ENCODE assay signal across 19 cellular contexts in genomic region chr1:113881661-113882060, GRCh38. TPM values are rescaled to one million over a fixed set of nuclear protein-coding genes. Genes with fewer than 3 reads are reported as not detected.
DNase-seq lines count a peak whose midpoint lies in the region; ATAC-seq and TF ChIP-seq lines count a peak whose summit lies in the region.
"Had no signal": no experiment of that assay in that cellular context is flagged by ENCODE, and none has a peak within 500 bp of the region (broad histone marks: within the 10 kb centered on the region; RNA-seq: fewer than 3 reads in every experiment).

No MANE protein-coding gene starts in this region.

- no peaks in the 10 kb centered on the region; the same call in 1 of the 2 replicates for H3K27me3 Mint-ChIP-seq in WTC11 (ENCODE audit: low read depth)
- no peaks in the 10 kb centered on the region for H3K27me3 Mint-ChIP-seq in natural killer cell treated with Interleukin-12 subunit alpha and Interleukin-12 subunit beta and Interleukin-15 and Interleukin-18, amount 100 ng/mL, for 72 hours
- H3K27me3 Mint-ChIP-seq: CD8-positive, alpha-beta memory T cell had no signal

- H3K9me2 ChIP-seq in PC-3 (replicated peaks; ENCODE audit: low read length): no peaks in the 10 kb centered on the region

- peak overlapping the region; percentile 88; the same call in 1 of the 2 replicates for H2AFZ ChIP-seq in KMS-11 (ENCODE audit: low read depth)
- no peak overlapping the region for H2AFZ ChIP-seq in PC-3 (ENCODE audit: low read length)

- no peak for DNase-seq in WTC11 (ENCODE audit: low spot score)
- no peak for DNase-seq in natural killer cell treated with Interleukin-12 subunit alpha and Interleukin-12 subunit beta and Interleukin-15 and Interleukin-18, amount 100 ng/mL, for 72 hours (ENCODE audit: low spot score)
- DNase-seq in stimulated activated effector memory CD8-positive, alpha-beta T cell treated with anti-CD3 and anti-CD28 coated beads, Interleukin-12 subunit alpha, Interleukin-12 subunit beta, amount 100 ng/mL, for 72 hours (ENCODE audit: low spot score in 2 of 2): no peak
- no peak for DNase-seq in mesenteric fat pad (ENCODE audit: low spot score)
- no peak for DNase-seq in PC-3
- no peak for DNase-seq in HT-29 (ENCODE audit: low spot score)
- DNase-seq: BE2C; CD8-positive, alpha-beta memory T cell; HFFc6; IMR-90; NCI-H1436; NCI-H2029 treated with DMSO at 0.1 percent for 48 hours; NCI-H524 treated with DMSO at 0.1 percent for 48 hours; NK-92 treated with Interleukin-12 subunit alpha and Interleukin-12 subunit beta, amount 100 ng/mL, for 24 hours; OCI-M1 had no signal

- no peak overlapping the region for H3K4me3 ChIP-seq in KMS-11 (IDR thresholded peaks at IDR 0.05; ENCODE audit: insufficient read depth, low read depth, low read length)
- H3K4me3 ChIP-seq in PC-3 (ENCODE audit: low read length): no peak overlapping the region
- H3K4me3 ChIP-seq: SJSA1 had no signal

- no peaks in the 10 kb centered on the region for H3K9me3 ChIP-seq in PC-3 (ENCODE audit: low read length)
- H3K9me3 ChIP-seq: BE2C, SJSA1 had no signal

- H3K36me3 ChIP-seq in KMS-11 (ENCODE audit: insufficient read depth): no peaks in the 10 kb centered on the region
- H3K36me3 ChIP-seq in PC-3 (ENCODE audit: low read depth, low read length): no peaks in the 10 kb centered on the region
- H3K36me3 ChIP-seq: BE2C, SJSA1 had no signal

- peaks cover 45% of the 10 kb centered on the region for H3K4me1 ChIP-seq in KMS-11 (ENCODE audit: low read depth, poor library complexity, severe bottlenecking)
- H3K4me1 ChIP-seq in PC-3 (ENCODE audit: insufficient read depth, low read length): no peaks in the 10 kb centered on the region
- H3K4me1 ChIP-seq: BE2C had no signal

- H3K27me3 ChIP-seq in KMS-11 (ENCODE audit: insufficient read depth, low read depth) (no peaks in the 10 kb centered on the region), PC-3 (ENCODE audit: low read length) (no peaks in the 10 kb centered on the region)
- H3K27me3 ChIP-seq: BE2C, SJSA1 had no signal

- POLR2A ChIA-PET in WTC11 (lab: Charles Lee) (no interaction called here), PC-3 (lab: Charles Lee; ENCODE audit: unreplicated experiment) (no interaction called here)

- no peaks in the 10 kb centered on the region for H3F3A ChIP-seq in PC-3 (ENCODE audit: low read length, unreplicated experiment)

- H3K27ac ChIP-seq in KMS-11 (peak overlapping the region; percentile 95; the same call in 1 of the 2 replicates), PC-3 (ENCODE audit: low read length) (no peak overlapping the region)
- H3K27ac ChIP-seq: RWPE1 had no signal

- TF ChIP-seq CTCF in KMS-11 (conservative IDR thresholded peaks at IDR 0.05; ENCODE audit: low read depth, low read length) (no peak), WTC11 (IDR thresholded peaks at IDR 0.05) (no peak), PC-3 (conservative IDR thresholded peaks at IDR 0.05; ENCODE audit: low read depth, low read length) (no peak)

- no TSS peak for BruUV-seq in PC-3 (replicated peaks; lab: Mats Ljungman, UMichigan)

- H4K20me1 ChIP-seq in KMS-11 (ENCODE audit: insufficient read depth) (no peaks in the 10 kb centered on the region), PC-3 (ENCODE audit: low read length) (no peaks in the 10 kb centered on the region)

- H3K9ac ChIP-seq in KMS-11 (peak overlapping the region; percentile 59; the same call in 1 of the 2 replicates), PC-3 (ENCODE audit: low read length) (no peak overlapping the region)

- no peaks in the 10 kb centered on the region for H3K36me3 Mint-ChIP-seq in WTC11
- no peaks in the 10 kb centered on the region for H3K36me3 Mint-ChIP-seq in natural killer cell treated with Interleukin-12 subunit alpha and Interleukin-12 subunit beta and Interleukin-15 and Interleukin-18, amount 100 ng/mL, for 72 hours
- no peaks in the 10 kb centered on the region for H3K36me3 Mint-ChIP-seq in stimulated activated effector memory CD8-positive, alpha-beta T cell treated with anti-CD3 and anti-CD28 coated beads, Interleukin-12 subunit alpha, Interleukin-12 subunit beta, amount 100 ng/mL, for 72 hours

- H3K4me2 ChIP-seq in KMS-11 (peak overlapping the region; percentile 93; the same call in 1 of the 2 replicates), PC-3 (ENCODE audit: low read length) (no peak overlapping the region)

- peaks cover 8% of the 10 kb centered on the region for H3K4me1 Mint-ChIP-seq in WTC11
- H3K4me1 Mint-ChIP-seq in natural killer cell treated with Interleukin-12 subunit alpha and Interleukin-12 subunit beta and Interleukin-15 and Interleukin-18, amount 100 ng/mL, for 72 hours (ENCODE audit: low read depth in 2 of 2): peaks cover 33 to 45% of the 10 kb centered on the region in 2 donors
- peaks cover 24% of the 10 kb centered on the region for H3K4me1 Mint-ChIP-seq in stimulated activated effector memory CD8-positive, alpha-beta T cell treated with anti-CD3 and anti-CD28 coated beads, Interleukin-12 subunit alpha, Interleukin-12 subunit beta, amount 100 ng/mL, for 72 hours

- intact Hi-C loops in PC-3 (cut with micrococcal nuclease): no loop called here

- 0 out of 2 replicates have a peak overlapping the region, but pooled peaks have one; percentile 31 for H3K27ac Mint-ChIP-seq in WTC11
- peak overlapping the region; percentile 87 to 98 for H3K27ac Mint-ChIP-seq in natural killer cell treated with Interleukin-12 subunit alpha and Interleukin-12 subunit beta and Interleukin-15 and Interleukin-18, amount 100 ng/mL, for 72 hours
- peak overlapping the region; percentile 90 for H3K27ac Mint-ChIP-seq in stimulated activated effector memory CD8-positive, alpha-beta T cell treated with anti-CD3 and anti-CD28 coated beads, Interleukin-12 subunit alpha, Interleukin-12 subunit beta, amount 100 ng/mL, for 72 hours
- H3K27ac Mint-ChIP-seq: HFFc6 had no signal

- ATAC-seq in WTC11: no peak
- no peak for ATAC-seq in natural killer cell treated with Interleukin-12 subunit alpha and Interleukin-12 subunit beta and Interleukin-15 and Interleukin-18, amount 100 ng/mL, for 72 hours
- ATAC-seq in stimulated activated effector memory CD8-positive, alpha-beta T cell treated with anti-CD3 and anti-CD28 coated beads, Interleukin-12 subunit alpha, Interleukin-12 subunit beta, amount 100 ng/mL, for 72 hours: no peak
- no peak for ATAC-seq in PC-3

- CTCF ChIA-PET in WTC11 (lab: Charles Lee) (no interaction called here), PC-3 (lab: Charles Lee) (no interaction called here)

- H3K9me3 Mint-ChIP-seq in WTC11: no peaks in the 10 kb centered on the region
- H3K9me3 Mint-ChIP-seq in natural killer cell treated with Interleukin-12 subunit alpha and Interleukin-12 subunit beta and Interleukin-15 and Interleukin-18, amount 100 ng/mL, for 72 hours: no peaks in the 10 kb centered on the region
- no peaks in the 10 kb centered on the region for H3K9me3 Mint-ChIP-seq in stimulated activated effector memory CD8-positive, alpha-beta T cell treated with anti-CD3 and anti-CD28 coated beads, Interleukin-12 subunit alpha, Interleukin-12 subunit beta, amount 100 ng/mL, for 72 hours
- H3K9me3 Mint-ChIP-seq: CD8-positive, alpha-beta memory T cell; HFFc6 had no signal

- H3K4me3 Mint-ChIP-seq in WTC11: no peak overlapping the region
- no peak overlapping the region for H3K4me3 Mint-ChIP-seq in natural killer cell treated with Interleukin-12 subunit alpha and Interleukin-12 subunit beta and Interleukin-15 and Interleukin-18, amount 100 ng/mL, for 72 hours
- no peak overlapping the region for H3K4me3 Mint-ChIP-seq in stimulated activated effector memory CD8-positive, alpha-beta T cell treated with anti-CD3 and anti-CD28 coated beads, Interleukin-12 subunit alpha, Interleukin-12 subunit beta, amount 100 ng/mL, for 72 hours
- H3K4me3 Mint-ChIP-seq: HFFc6 had no signal

- H3K79me2 ChIP-seq in KMS-11 (ENCODE audit: insufficient read depth, low read depth) (no peaks in the 10 kb centered on the region), PC-3 (ENCODE audit: low read length) (no peaks in the 10 kb centered on the region)

TF ChIP-seq in WTC11, 78 proteins besides CTCF, POLR2A, EP300 and RAD21:
- TF ChIP-seq SMAD4 (CRISPR knock-in tag; IDR thresholded peaks at IDR 0.05): no peak
- no peak for TF ChIP-seq USF2 (CRISPR knock-in tag; IDR thresholded peaks at IDR 0.05)
TF ChIP-seq in WTC11: peak in this region for 0.

RNA-seq across cellular contexts. Expression of gene BCL2L15, which starts 5.7 kb away (rescaled TPM):
- total RNA-seq in WTC11 (2021): 0.17 to 0.30 TPM (median 0.18 TPM) in 3 replicates
- 1 to 10 TPM; 1.3 to 3.0 TPM for total RNA-seq in natural killer cell treated with Interleukin-12 subunit alpha and Interleukin-12 subunit beta and Interleukin-15 and Interleukin-18, amount 100 ng/mL, for 72 hours
- total RNA-seq in mesenteric fat pad: 0.87 TPM
- 0.29 TPM in 1 of 2 replicates, not detected in the other for total RNA-seq in PC-3 (2014; rRNA removed)
- 18.2 and 23.4 TPM in 2 replicates for total RNA-seq in HT-29 (2014; rRNA removed; shearing (Covaris generic))
- total RNA-seq: H4 had no signal

RNA-seq across cellular contexts. Expression of gene PTPN22, which starts 10.1 kb away (rescaled TPM):
- 0.11 to 0.18 TPM in 2 of 3 replicates, not detected in the other for total RNA-seq in WTC11 (2021)
- total RNA-seq in natural killer cell treated with Interleukin-12 subunit alpha and Interleukin-12 subunit beta and Interleukin-15 and Interleukin-18, amount 100 ng/mL, for 72 hours: 10 to 100 TPM; 24.6 to 26.0 TPM
- 3.7 TPM for total RNA-seq in mesenteric fat pad
- total RNA-seq in PC-3 (2014; rRNA removed): 0.04 and 0.17 TPM in 2 replicates
- total RNA-seq in HT-29 (2014; rRNA removed; shearing (Covaris generic)): 0.05 TPM in 1 of 2 replicates, not detected in the other

RNA-seq across cellular contexts. Expression of gene AP4B1, which starts 22.9 kb away (rescaled TPM):
- 10.6 to 14.2 TPM (median 13.6 TPM) in 3 replicates for total RNA-seq in WTC11 (2021)
- 10 to 100 TPM; 40.4 to 76.0 TPM for total RNA-seq in natural killer cell treated with Interleukin-12 subunit alpha and Interleukin-12 subunit beta and Interleukin-15 and Interleukin-18, amount 100 ng/mL, for 72 hours
- total RNA-seq in mesenteric fat pad: 8.5 TPM
- 15.5 and 15.8 TPM in 2 replicates for total RNA-seq in PC-3 (2014; rRNA removed)
- 6.7 and 12.5 TPM in 2 replicates for total RNA-seq in HT-29 (2014; rRNA removed; shearing (Covaris generic))

RNA-seq across cellular contexts. Expression of gene DCLRE1B, which starts 23.5 kb away (rescaled TPM):
- total RNA-seq in WTC11 (2021) (9.4 to 11.1 TPM (median 9.5 TPM) in 3 replicates), mesenteric fat pad (5.8 TPM), PC-3 (2014; rRNA removed) (12.6 and 13.2 TPM in 2 replicates)
- total RNA-seq in natural killer cell treated with Interleukin-12 subunit alpha and Interleukin-12 subunit beta and Interleukin-15 and Interleukin-18, amount 100 ng/mL, for 72 hours: 10 to 100 TPM; 12.6 to 22.0 TPM
- 6.2 and 7.3 TPM in 2 replicates for total RNA-seq in HT-29 (2014; rRNA removed; shearing (Covaris generic))

RNA-seq across cellular contexts. Expression of gene HIPK1, which starts 47.5 kb away (rescaled TPM):
- 52.2 to 56.9 TPM (median 53.9 TPM) in 3 replicates for total RNA-seq in WTC11 (2021)
- 100 to 1,000 TPM in 1 of 2 donors, 10 to 100 TPM in 1; 80.6 to 110 TPM for total RNA-seq in natural killer cell treated with Interleukin-12 subunit alpha and Interleukin-12 subunit beta and Interleukin-15 and Interleukin-18, amount 100 ng/mL, for 72 hours
- 78.9 TPM for total RNA-seq in mesenteric fat pad
- 18.7 and 19.9 TPM in 2 replicates for total RNA-seq in PC-3 (2014; rRNA removed)
- total RNA-seq in HT-29 (2014; rRNA removed; shearing (Covaris generic)): 18.9 and 19.4 TPM in 2 replicates

Comparison
In these comparisons a context has a peak if more than half of its experiments do, and no peak if none do; other contexts are left out.
1. H3K27ac Mint-ChIP-seq: peak in every context shown above with its lines; median percentile 92 in natural killer cell treated with Interleukin-12 subunit alpha and Interleukin-12 subunit beta and Interleukin-15 and Interleukin-18, amount 100 ng/mL, for 72 hours; 90 in stimulated activated effector memory CD8-positive, alpha-beta T cell treated with anti-CD3 and anti-CD28 coated beads, Interleukin-12 subunit alpha, Interleukin-12 subunit beta, amount 100 ng/mL, for 72 hours; 31 in WTC11.